ENCODE assay signal across 25 cellular contexts in genomic region chr2:211364911-211365310, GRCh38.
"Had no signal": no experiment of that assay in that cellular context is flagged by ENCODE, and none has a peak within 500 bp of the region (broad histone marks: within the 10 kb centered on the region; RNA-seq: fewer than 3 reads in every experiment).

No MANE protein-coding gene starts in this region.

- H3K27ac Mint-ChIP-seq: endodermal cell; immature natural killer cell; memory B cell; mesothelial cell of epicardium; natural killer cell treated with Interleukin-12 subunit alpha and Interleukin-12 subunit beta and Interleukin-15 and Interleukin-18, amount 100 ng/mL, for 72 hours; stimulated activated effector memory CD8-positive, alpha-beta T cell treated with anti-CD3 and anti-CD28 coated beads, Interleukin-12 subunit alpha, Interleukin-12 subunit beta, amount 100 ng/mL, for 72 hours; type B pancreatic cell had no signal

- H3K36me3 Mint-ChIP-seq: immature natural killer cell; memory B cell; mesothelial cell of epicardium; natural killer cell treated with Interleukin-12 subunit alpha and Interleukin-12 subunit beta and Interleukin-15 and Interleukin-18, amount 100 ng/mL, for 72 hours; stimulated activated effector memory CD8-positive, alpha-beta T cell treated with anti-CD3 and anti-CD28 coated beads, Interleukin-12 subunit alpha, Interleukin-12 subunit beta, amount 100 ng/mL, for 72 hours; type B pancreatic cell had no signal

- H3K27ac ChIP-seq: foreskin keratinocyte, left ventricle myocardium inferior, lower lobe of right lung, parathyroid adenoma, psoas muscle, right lobe of liver, suprapubic skin, thyroid gland had no signal

- H3K27me3 ChIP-seq: foreskin keratinocyte, right lobe of liver, suprapubic skin, thyroid gland had no signal

- H3K9ac ChIP-seq: parathyroid adenoma had no signal

- H3K79me2 ChIP-seq: parathyroid adenoma had no signal

- FAIRE-seq: endothelial cell of umbilical vein, keratinocyte, urothelium cell line had no signal

- ATAC-seq: foreskin keratinocyte; left cardiac atrium; lower lobe of right lung; natural killer cell treated with Interleukin-12 subunit alpha and Interleukin-12 subunit beta and Interleukin-15 and Interleukin-18, amount 100 ng/mL, for 72 hours; psoas muscle; right lobe of liver; stimulated activated effector memory CD8-positive, alpha-beta T cell treated with anti-CD3 and anti-CD28 coated beads, Interleukin-12 subunit alpha, Interleukin-12 subunit beta, amount 100 ng/mL, for 72 hours; stimulated activated naive CD8-positive, alpha-beta T cell treated with anti-CD3 and anti-CD28 coated beads, Interleukin-15, Interleukin-2, amounts not matched to agents 100 U/mL and 50 U/mL, for 24 hours had no signal

- H3K27me3 Mint-ChIP-seq: memory B cell; natural killer cell treated with Interleukin-12 subunit alpha and Interleukin-12 subunit beta and Interleukin-15 and Interleukin-18, amount 100 ng/mL, for 72 hours; type B pancreatic cell had no signal

- DNase-seq: effector CD4-positive, alpha-beta T cell; endodermal cell; erythroblast; foreskin keratinocyte; immature natural killer cell; left cardiac atrium; left ventricle myocardium inferior; lower lobe of right lung; psoas muscle; retina; right lobe of liver; stimulated activated CD4-positive, alpha-beta T cell treated with anti-CD3 and anti-CD28 coated beads, Interleukin-4, amount 100 ng/mL, for 1 hour; stimulated activated CD8-positive, alpha-beta memory T cell treated with anti-CD3 and anti-CD28 coated beads, Interleukin-4, amount 100 ng/mL, for 48 hours; stimulated activated naive CD8-positive, alpha-beta T cell treated with anti-CD3 and anti-CD28 coated beads, Interleukin-15, Interleukin-2, amounts not matched to agents 100 U/mL and 50 U/mL, for 24 hours; thyroid gland had no signal

- H3K4me3 Mint-ChIP-seq: endodermal cell; immature natural killer cell; memory B cell; mesothelial cell of epicardium; natural killer cell treated with Interleukin-12 subunit alpha and Interleukin-12 subunit beta and Interleukin-15 and Interleukin-18, amount 100 ng/mL, for 72 hours; stimulated activated effector memory CD8-positive, alpha-beta T cell treated with anti-CD3 and anti-CD28 coated beads, Interleukin-12 subunit alpha, Interleukin-12 subunit beta, amount 100 ng/mL, for 72 hours; type B pancreatic cell had no signal

- H3K4me3 ChIP-seq: left ventricle myocardium inferior, lower lobe of right lung, psoas muscle, right lobe of liver, suprapubic skin, thyroid gland had no signal

- H3K36me3 ChIP-seq: left ventricle myocardium inferior, lower lobe of right lung, right lobe of liver, suprapubic skin, thyroid gland had no signal

- H3K4me1 Mint-ChIP-seq: immature natural killer cell; stimulated activated effector memory CD8-positive, alpha-beta T cell treated with anti-CD3 and anti-CD28 coated beads, Interleukin-12 subunit alpha, Interleukin-12 subunit beta, amount 100 ng/mL, for 72 hours had no signal

- H3K4me1 ChIP-seq: left ventricle myocardium inferior, lower lobe of right lung, parathyroid adenoma, psoas muscle, right lobe of liver, suprapubic skin, thyroid gland had no signal

- H3K9me3 ChIP-seq: lower lobe of right lung, psoas muscle, right lobe of liver, suprapubic skin, thyroid gland had no signal

- H2AFZ ChIP-seq: parathyroid adenoma had no signal
